ENCODE assay signal across 8 cellular contexts in the genomic region with DNA sequence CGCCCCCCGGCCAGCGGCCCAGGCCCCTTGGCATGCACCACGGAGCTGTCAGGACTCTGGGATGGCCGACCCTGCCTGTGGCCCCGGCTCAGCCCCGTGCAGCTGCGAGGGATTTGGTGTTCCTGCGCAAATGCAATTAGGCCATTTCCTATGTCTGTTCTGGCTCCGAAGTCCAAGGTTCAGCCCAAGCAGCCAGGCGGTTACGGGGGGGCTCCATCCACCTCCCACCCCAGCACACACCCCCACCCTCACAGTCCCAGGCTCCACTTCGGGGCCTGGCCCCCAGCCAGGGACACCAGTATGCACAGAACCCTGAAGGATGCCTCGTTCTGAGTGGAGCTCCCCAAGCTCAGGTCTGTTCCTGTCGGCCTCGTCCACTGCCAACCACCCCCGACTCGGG.
A peak's percentile ranks its signal among the peaks of the same experiment; 100 is the strongest.
DNase-seq lines count a peak whose midpoint lies in the region; FAIRE-seq and TF ChIP-seq lines count a peak whose summit lies in the region.
"Not testable (repeated sequence)": the region's sequence is repeated elsewhere in the genome, so short reads cannot be mapped to it uniquely, and the experiment has no call there.

No MANE protein-coding gene starts in this region.

- not testable (repeated sequence) for H3K27ac ChIP-seq in coronary artery; trophoblast cell (ENCODE audit: low read depth, low read length); testis

- H3K9me3 ChIP-seq in BE2C; trophoblast cell (ENCODE audit: insufficient read depth, low read depth, low read length); testis: not testable (repeated sequence)

- not testable (repeated sequence) for H3K14ac ChIP-seq in trophoblast cell (ENCODE audit: low read length)

- TF ChIP-seq POLR2A in testis (IDR thresholded peaks at IDR 0.05): not testable (repeated sequence)

- H2BK12ac ChIP-seq in trophoblast cell (ENCODE audit: low read length): not testable (repeated sequence)

- not testable (repeated sequence) for H3K27me3 ChIP-seq in BE2C; trophoblast cell (ENCODE audit: insufficient read depth, low read length); testis

- not testable (repeated sequence) for H3K79me1 ChIP-seq in trophoblast cell (ENCODE audit: low read length)

- not testable (repeated sequence) for H3K79me2 ChIP-seq in trophoblast cell (ENCODE audit: control insufficient read depth, insufficient read depth, low read length, poor library complexity)

- not testable (repeated sequence) for H3K36me3 ChIP-seq in BE2C; trophoblast cell (ENCODE audit: control insufficient read depth in 1 of 2, insufficient read depth in 2 of 2, low read length in 2 of 2); testis (ENCODE audit: low read depth, missing control alignments)

- H2BK120ac ChIP-seq in trophoblast cell (ENCODE audit: insufficient read depth, low read length, poor library complexity): not testable (repeated sequence)

- H2BK5ac ChIP-seq in trophoblast cell (ENCODE audit: low read depth, low read length, poor library complexity): not testable (repeated sequence)

- not testable (repeated sequence) for H2AFZ ChIP-seq in trophoblast cell (ENCODE audit: insufficient read depth, low read length, poor library complexity)

- not testable (repeated sequence) for H3K18ac ChIP-seq in trophoblast cell (ENCODE audit: low read length)

- H3K4me3 ChIP-seq in BE2C (ENCODE audit: low read depth, low read length); coronary artery; foreskin fibroblast (ENCODE audit: low read depth in 1 of 2, low read length in 2 of 2); trophoblast cell (ENCODE audit: low read depth, low read length); testis: not testable (repeated sequence)

- DNase-seq in BE2C: peak; percentile 54
- not testable (repeated sequence) for DNase-seq in HTR-8/SVneo (ENCODE audit: insufficient read length, low spot score); trophoblast cell
- peak; percentile 8 for DNase-seq in activated naive CD4-positive, alpha-beta T cell treated with anti-CD3 and anti-CD28 coated beads, Interleukin-2, amount 50 U/mL, for 16 hours
- DNase-seq in coronary artery (ENCODE audit: low spot score): peak; percentile 36
- DNase-seq in foreskin fibroblast: peak; percentile 52 to 57
- peak; percentile 21 for DNase-seq in kidney tubule cell (ENCODE audit: low spot score)
- peak; percentile 29 for DNase-seq in testis

- not testable (repeated sequence) for H4K8ac ChIP-seq in trophoblast cell (ENCODE audit: low read depth, low read length)

- intact Hi-C loops in testis (cut with DNase I; ENCODE audit: low total_unique reads): not testable (repeated sequence)

- not testable (repeated sequence) for H3K4ac ChIP-seq in trophoblast cell (ENCODE audit: low read depth, low read length)

- H4K91ac ChIP-seq in trophoblast cell (ENCODE audit: low read depth, low read length): peak overlapping the region; percentile 28

- FAIRE-seq in HTR-8/SVneo (lab: Jason Lieb, UNC): peak; percentile 36

- no CpG with 5 or more reads among the region's 18 CpGs for WGBS in trophoblast cell (ENCODE audit: extremely low coverage, insufficient coverage, insufficient read length)
- WGBS in testis, 2 donors: 86% methylated on average over 6 of the region's 18 CpGs; no CpG with 5 or more reads in 1 of the 2 donors

- TF ChIP-seq CTCF in BE2C (IDR thresholded peaks at IDR 0.05; ENCODE audit: low read depth, low read length); coronary artery (IDR thresholded peaks at IDR 0.05); foreskin fibroblast (IDR thresholded peaks at IDR 0.05; ENCODE audit: low read depth, low read length); testis (IDR thresholded peaks at IDR 0.05): not testable (repeated sequence)

- H2AK5ac ChIP-seq in trophoblast cell (ENCODE audit: low read length): not testable (repeated sequence)

- H3K9ac ChIP-seq in trophoblast cell (ENCODE audit: low read length): not testable (repeated sequence)

- not testable (repeated sequence) for H3K4me2 ChIP-seq in trophoblast cell (ENCODE audit: low read length)

- not testable (repeated sequence) for H3K23ac ChIP-seq in trophoblast cell (ENCODE audit: low read length)

- not testable (repeated sequence) for H3K4me1 ChIP-seq in BE2C; trophoblast cell (ENCODE audit: control insufficient read depth in 1 of 2, insufficient read depth in 2 of 2, low read length in 2 of 2); testis

- not testable (repeated sequence) for H4K12ac ChIP-seq in trophoblast cell (ENCODE audit: low read depth, low read length)
